Comparison of ENCODE assay signal across 17 cellular contexts in genomic region chr20:38024496-38024895, GRCh38. TPM values are rescaled to one million over a fixed set of nuclear protein-coding genes. Genes with fewer than 3 reads are reported as not detected.
DNase-seq lines count a peak whose midpoint lies in the region; ATAC-seq, FAIRE-seq and TF ChIP-seq lines count a peak whose summit lies in the region.
"Had no signal": no experiment of that assay in that cellular context is flagged by ENCODE, and none has a peak within 500 bp of the region (broad histone marks: within the 10 kb centered on the region; RNA-seq: fewer than 3 reads in every experiment).

No MANE protein-coding gene starts in this region.

- H3K27me3 ChIP-seq in BLaER1 (no peaks in the 10 kb centered on the region), HUES48 (ENCODE audit: control insufficient read depth, insufficient read depth, low read length) (no peaks in the 10 kb centered on the region), astrocyte (ENCODE audit: insufficient read depth, low read length) (no peaks in the 10 kb centered on the region), osteoblast (ENCODE audit: insufficient read depth, low read length) (no peaks in the 10 kb centered on the region)

- H3K79me2 ChIP-seq in astrocyte (ENCODE audit: insufficient read depth, low read length): peaks cover 86% of the 10 kb centered on the region
- H3K79me2 ChIP-seq in osteoblast (ENCODE audit: insufficient read depth, low read length): peaks cover 80% of the 10 kb centered on the region

- peak overlapping the region; percentile 8 for H3K27ac Mint-ChIP-seq in astrocyte (ENCODE audit: unreplicated experiment)
- H3K27ac Mint-ChIP-seq: CD8-positive, alpha-beta T cell had no signal

- no peaks in the 10 kb centered on the region for H3K9me3 Mint-ChIP-seq in astrocyte (ENCODE audit: unreplicated experiment)
- H3K9me3 Mint-ChIP-seq: CD8-positive, alpha-beta T cell; HFFc6 had no signal

- peaks cover 15% of the 10 kb centered on the region for H3K4me1 Mint-ChIP-seq in astrocyte (ENCODE audit: low read depth, unreplicated experiment)

- H3K4me1 ChIP-seq in BLaER1 (peaks cover 17% of the 10 kb centered on the region), HUES48 (ENCODE audit: control insufficient read depth, insufficient read depth, low read length) (peaks cover 7% of the 10 kb centered on the region; the same call in 1 of the 2 replicates), astrocyte (ENCODE audit: insufficient read depth, low read length) (peaks cover 18% of the 10 kb centered on the region), osteoblast (ENCODE audit: insufficient read depth, low read length) (peaks cover 27% of the 10 kb centered on the region)

- TF ChIP-seq CTCF in astrocyte (IDR thresholded peaks at IDR 0.05; ENCODE audit: insufficient read depth, low read depth, low read length) (no peak), osteoblast (IDR thresholded peaks at IDR 0.05; ENCODE audit: extremely low read depth, low read depth, low read length) (no peak)

- no peak overlapping the region for H3K4me3 Mint-ChIP-seq in astrocyte (ENCODE audit: unreplicated experiment)
- H3K4me3 Mint-ChIP-seq: CD8-positive, alpha-beta T cell; HFFc6 had no signal

- H3K4me2 ChIP-seq in BLaER1 (peak overlapping the region; percentile 34), astrocyte (ENCODE audit: low read length) (no peak overlapping the region), osteoblast (ENCODE audit: insufficient read depth, low read length) (no peak overlapping the region)

- no peak overlapping the region for H3K27ac ChIP-seq in BLaER1
- no peak overlapping the region for H3K27ac ChIP-seq in HUES48 (ENCODE audit: low read depth, low read length)
- H3K27ac ChIP-seq in astrocyte (ENCODE audit: low read depth, low read length): no peak overlapping the region
- H3K27ac ChIP-seq in osteoblast (ENCODE audit: low read depth, low read length): no peak overlapping the region

- no peak overlapping the region for H2AFZ ChIP-seq in astrocyte (ENCODE audit: low read depth, low read length)
- peak overlapping the region; percentile 26 for H2AFZ ChIP-seq in osteoblast (ENCODE audit: low read length)

- no peak for FAIRE-seq in astrocyte (lab: Jason Lieb, UNC)
- FAIRE-seq: GM12892 had no signal

- H3K36me3 ChIP-seq in BLaER1: peaks cover 56% of the 10 kb centered on the region
- peaks cover 6% of the 10 kb centered on the region; the same call in 1 of the 2 replicates for H3K36me3 ChIP-seq in HUES48 (ENCODE audit: control insufficient read depth, insufficient read depth, low read length)
- H3K36me3 ChIP-seq in astrocyte (ENCODE audit: insufficient read depth, low read length): no peaks in the 10 kb centered on the region
- H3K36me3 ChIP-seq in osteoblast (ENCODE audit: insufficient read depth, low read length): no peaks in the 10 kb centered on the region

- no peaks in the 10 kb centered on the region for H3K27me3 Mint-ChIP-seq in astrocyte (ENCODE audit: low read depth, unreplicated experiment)

- H3K4me3 ChIP-seq in BLaER1 (no peak overlapping the region), HUES48 (ENCODE audit: low read depth, low read length) (no peak overlapping the region), astrocyte (ENCODE audit: insufficient read depth, low read depth, low read length) (no peak overlapping the region), osteoblast (ENCODE audit: insufficient read depth, low read length) (no peak overlapping the region)

- no peaks in the 10 kb centered on the region for H3K36me3 Mint-ChIP-seq in astrocyte (ENCODE audit: low read depth, unreplicated experiment)

- no peak overlapping the region for H3K9ac ChIP-seq in BLaER1
- 0 out of 2 replicates have a peak overlapping the region, but pooled peaks have one; percentile 19 for H3K9ac ChIP-seq in HUES48 (ENCODE audit: low read depth, low read length)
- H3K9ac ChIP-seq in astrocyte (ENCODE audit: low read length): no peak overlapping the region

- ATAC-seq in GM21367 (IDR thresholded peaks at IDR 0.05; ENCODE audit: unreplicated experiment) (no peak), GM19035 (IDR thresholded peaks at IDR 0.05; ENCODE audit: unreplicated experiment) (no peak)
- ATAC-seq: CD8-positive, alpha-beta T cell had no signal

- H4K20me1 ChIP-seq in BLaER1 (peaks cover 70% of the 10 kb centered on the region), astrocyte (ENCODE audit: insufficient read depth, low read length) (peaks cover 44% of the 10 kb centered on the region), osteoblast (ENCODE audit: insufficient read depth, low read length) (peaks cover 7% of the 10 kb centered on the region)

- DNase-seq in astrocyte (ENCODE audit: low read depth): no peak
- no peak for DNase-seq in osteoblast (ENCODE audit: insufficient read length, low spot score, missing footprints)
- no peak for DNase-seq in COLO829 (ENCODE audit: low spot score)
- no peak for DNase-seq in NCI-H1048 (lab: John Stamatoyannopoulos, UW)
- DNase-seq: ACHN; CD8-positive, alpha-beta T cell; DND-41; HFFc6; NCI-H146; NCI-H2081; NCI-H510A treated with DMSO at 0.1 percent for 48 hours; NCI-H82 had no signal

- H3K9me3 ChIP-seq in BLaER1: peaks cover 4% of the 10 kb centered on the region
- no peaks in the 10 kb centered on the region; the same call in 1 of the 2 replicates for H3K9me3 ChIP-seq in HUES48 (ENCODE audit: control insufficient read depth, insufficient read depth, low read length)
- H3K9me3 ChIP-seq in astrocyte (ENCODE audit: insufficient read depth, low read depth, low read length): no peaks in the 10 kb centered on the region
- no peaks in the 10 kb centered on the region for H3K9me3 ChIP-seq in osteoblast (ENCODE audit: low read depth, low read length)

RNA-seq across cellular contexts. Expression of gene TTI1, which starts 8.8 kb away (rescaled TPM):
- total RNA-seq in astrocyte: 13.4 and 16.9 TPM in 2 replicates
- total RNA-seq in osteoblast: 14.4 and 14.8 TPM in 2 replicates

RNA-seq across cellular contexts. Expression of gene RPRD1B, which starts 9.1 kb away (rescaled TPM):
- total RNA-seq in astrocyte: 20.7 and 21.6 TPM in 2 replicates
- 21.5 and 29.3 TPM in 2 replicates for total RNA-seq in osteoblast
